ENCODE assay signal across 1 cellular context in genomic region chr1:110259770-110260169, GRCh38.
A peak's percentile ranks its signal among the peaks of the same experiment; 100 is the strongest.
TF ChIP-seq lines count a peak whose summit lies in the region.

No MANE protein-coding gene starts in this region.

TF ChIP-seq in GM12878, 131 proteins besides CTCF, POLR2A, EP300 and RAD21 (continued from another document):
- TF ChIP-seq SPI1 (IDR thresholded peaks at IDR 0.05; ENCODE audit: borderline replicate concordance, insufficient read depth, low read depth, low read length): peak; percentile 77; the same call in 1 of the 2 replicates
- no peak for TF ChIP-seq SIX5 (IDR thresholded peaks at IDR 0.05; ENCODE audit: low read depth, low read length, severe bottlenecking)
